1 cellular context compared by ENCODE assay signal in the genomic region with DNA sequence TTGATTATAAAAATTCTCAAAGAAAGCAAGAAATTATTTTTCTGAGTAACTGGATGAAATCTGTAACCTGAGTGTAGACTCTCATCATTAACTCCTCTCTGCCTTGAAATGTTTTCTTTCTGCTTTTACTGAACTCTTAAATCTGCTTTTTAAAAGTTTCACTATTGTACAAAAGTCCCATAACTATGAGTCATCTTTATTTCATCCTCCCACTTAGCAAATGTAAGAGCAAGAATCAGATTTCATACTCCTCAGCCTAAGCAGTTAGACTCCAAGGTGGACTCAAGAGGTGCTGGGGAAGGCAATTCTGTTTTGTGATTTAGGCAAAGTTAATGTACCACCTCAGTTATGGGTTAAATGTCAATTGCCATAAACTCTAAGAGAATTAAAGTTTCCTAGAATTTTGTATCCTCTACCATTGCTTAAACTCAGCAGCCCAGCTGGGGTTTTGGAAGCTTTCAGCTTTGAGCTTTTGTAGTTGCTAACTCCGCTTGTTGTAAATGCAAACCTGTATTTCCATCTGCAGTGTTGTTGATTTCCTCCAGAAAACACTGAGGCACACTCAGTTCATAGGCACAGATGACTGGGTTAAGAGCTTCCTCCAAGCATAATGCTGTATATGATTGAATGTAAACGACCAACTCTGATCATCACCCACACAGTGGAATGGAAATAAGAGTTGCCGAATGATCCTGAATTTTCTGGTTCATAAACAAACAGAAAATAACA.
TF ChIP-seq lines count a peak whose summit lies in the region.

No MANE protein-coding gene starts in this region.

TF ChIP-seq in WTC11, 78 proteins besides CTCF, POLR2A, EP300 and RAD21 (continued from another document):
- TF ChIP-seq MXD4 (CRISPR knock-in tag; IDR thresholded peaks at IDR 0.05; ENCODE audit: borderline replicate concordance) (no peak), CBFB (CRISPR knock-in tag; IDR thresholded peaks at IDR 0.05; ENCODE audit: low read depth) (no peak), ETV6 (CRISPR knock-in tag; IDR thresholded peaks at IDR 0.05) (no peak), JUN (CRISPR knock-in tag; IDR thresholded peaks at IDR 0.05) (no peak), OVOL2 (CRISPR knock-in tag; IDR thresholded peaks at IDR 0.05; ENCODE audit: borderline replicate concordance) (no peak), ZBTB21 (CRISPR knock-in tag; IDR thresholded peaks at IDR 0.05; ENCODE audit: borderline replicate concordance) (no peak)
- TF ChIP-seq, protein P1, sequence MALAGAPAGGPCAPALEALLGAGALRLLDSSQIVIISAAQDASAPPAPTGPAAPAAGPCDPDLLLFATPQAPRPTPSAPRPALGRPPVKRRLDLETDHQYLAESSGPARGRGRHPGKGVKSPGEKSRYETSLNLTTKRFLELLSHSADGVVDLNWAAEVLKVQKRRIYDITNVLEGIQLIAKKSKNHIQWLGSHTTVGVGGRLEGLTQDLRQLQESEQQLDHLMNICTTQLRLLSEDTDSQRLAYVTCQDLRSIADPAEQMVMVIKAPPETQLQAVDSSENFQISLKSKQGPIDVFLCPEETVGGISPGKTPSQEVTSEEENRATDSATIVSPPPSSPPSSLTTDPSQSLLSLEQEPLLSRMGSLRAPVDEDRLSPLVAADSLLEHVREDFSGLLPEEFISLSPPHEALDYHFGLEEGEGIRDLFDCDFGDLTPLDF (CRISPR knock-in tag; IDR thresholded peaks at IDR 0.05), result no peak
